Comparison of ENCODE assay signal across 9 cellular contexts in the genomic region with DNA sequence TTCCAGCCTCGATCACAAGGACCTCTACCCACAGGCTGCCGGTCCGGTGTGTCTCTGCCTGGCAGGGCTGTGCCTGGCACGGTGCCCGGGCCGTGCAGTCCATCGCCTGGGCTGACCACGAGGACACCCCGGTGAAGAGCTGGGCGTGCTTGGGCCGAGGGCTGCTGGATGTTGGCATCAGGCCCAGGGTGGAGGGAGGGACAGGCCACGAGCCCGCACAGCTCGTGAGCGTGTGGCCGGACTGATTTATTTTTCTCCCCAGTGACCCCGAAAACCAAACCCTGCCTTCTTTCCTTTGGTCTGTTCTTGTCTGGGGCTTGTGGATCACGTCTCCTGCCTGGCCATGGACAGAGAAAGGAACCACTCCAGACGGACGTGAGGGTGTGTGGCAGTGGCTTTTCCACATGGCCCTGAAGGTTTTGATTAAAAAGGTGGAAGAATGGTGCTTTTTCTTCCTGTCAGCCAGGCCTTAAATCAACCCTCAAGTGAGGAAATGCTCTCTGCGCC.
DNase-seq lines count a peak whose midpoint lies in the region; ATAC-seq, FAIRE-seq and TF ChIP-seq lines count a peak whose summit lies in the region.
"Had no signal": no experiment of that assay in that cellular context is flagged by ENCODE, and none has a peak within 500 bp of the region (broad histone marks: within the 10 kb centered on the region; RNA-seq: fewer than 3 reads in every experiment).

No MANE protein-coding gene starts in this region.

- TF ChIP-seq POLR2A in thyroid gland (IDR thresholded peaks at IDR 0.05), result no peak

- H3K4me1 ChIP-seq in SJCRH30, result peaks cover 41% of the 10 kb centered on the region
- peaks cover 11% of the 10 kb centered on the region for H3K4me1 ChIP-seq in mesodermal cell (ENCODE audit: control insufficient read depth, insufficient read depth, low read length, poor library complexity, severe bottlenecking)
- peaks cover 48 to 57% of the 10 kb centered on the region in 2 donors for H3K4me1 ChIP-seq in thyroid gland
- H3K4me1 ChIP-seq in MM.1S (ENCODE audit: low read length), result no peaks in the 10 kb centered on the region

- no peak for TF ChIP-seq CTCF in thyroid gland (IDR thresholded peaks at IDR 0.05)
- no peak for TF ChIP-seq CTCF in MM.1S (IDR thresholded peaks at IDR 0.05; ENCODE audit: low read length)

- WGBS in mesodermal cell (ENCODE audit: insufficient coverage in 2 of 2), 2 experiments, result 93 to 94% methylated on average over 19 to 20 of the region's 21 CpGs
- 4 to 25% methylated on average over 6 to 18 of the region's 21 CpGs for whole genome bisulfite sequencing in thyroid gland, 2 donors

- H3K9me2 ChIP-seq in MM.1S (replicated peaks; ENCODE audit: insufficient read depth, low read length), result no peaks in the 10 kb centered on the region

- peak overlapping the region; percentile 76; the same call in 1 of the 2 replicates for H3K27ac ChIP-seq in SJCRH30
- H3K27ac ChIP-seq in mesodermal cell (ENCODE audit: low read depth, low read length, severe bottlenecking), result peak overlapping the region; percentile 87
- H3K27ac ChIP-seq in thyroid gland, result peak overlapping the region; percentile 75 to 95 (median 95)
- H3K27ac ChIP-seq in MM.1S (ENCODE audit: low read length), result no peak overlapping the region

- peaks cover under 1% of the 10 kb centered on the region; the same call in 1 of the 2 replicates for H3F3A ChIP-seq in MM.1S (ENCODE audit: insufficient read depth, low read length)

- H3K4me3 ChIP-seq in SJCRH30 (no peak overlapping the region), mesodermal cell (ENCODE audit: extremely low read depth, insufficient read depth, low read length, poor library complexity, severe bottlenecking) (no peak overlapping the region), thyroid gland (replicated peaks in 1 of 3) (no peak overlapping the region), MM.1S (ENCODE audit: low read length) (no peak overlapping the region)

- no peaks in the 10 kb centered on the region for H4K20me1 ChIP-seq in MM.1S (ENCODE audit: insufficient read depth, low read length)

- peak; percentile 50 to 60 for DNase-seq in SJCRH30
- peak; percentile 51 for DNase-seq in fibroblast of gingiva (ENCODE audit: low read depth)
- DNase-seq in thyroid gland, result peak; percentile 98
- no peak for DNase-seq in RCC 7860 (ENCODE audit: low spot score)
- DNase-seq in MM.1S, result no peak
- DNase-seq in NCI-H2107 (lab: John Stamatoyannopoulos, UW), result no peak
- DNase-seq: SW 1271 had no signal

- no peak overlapping the region for H3K9ac ChIP-seq in MM.1S (ENCODE audit: low read length)

- H3K36me3 ChIP-seq in SJCRH30, result no peaks in the 10 kb centered on the region
- H3K36me3 ChIP-seq in mesodermal cell (ENCODE audit: control insufficient read depth, insufficient read depth, low read length), result no peaks in the 10 kb centered on the region
- H3K36me3 ChIP-seq in thyroid gland, result no peaks in the 10 kb centered on the region
- no peaks in the 10 kb centered on the region for H3K36me3 ChIP-seq in MM.1S (replicated peaks; ENCODE audit: insufficient read depth, low read length)

- no peak for ATAC-seq in GM19023 (IDR thresholded peaks at IDR 0.05; ENCODE audit: unreplicated experiment)

- FAIRE-seq in RCC 7860 (lab: Jason Lieb, UNC), result no peak

- no peak overlapping the region for H3K4me2 ChIP-seq in MM.1S (ENCODE audit: low read depth, low read length)

- H3K79me2 ChIP-seq in MM.1S (ENCODE audit: low read length), result peaks cover 57% of the 10 kb centered on the region

- H3K9me3 ChIP-seq in SJCRH30 (replicated peaks) (no peaks in the 10 kb centered on the region), mesodermal cell (ENCODE audit: control insufficient read depth, low read length) (no peaks in the 10 kb centered on the region), thyroid gland (no peaks in the 10 kb centered on the region), MM.1S (replicated peaks; ENCODE audit: insufficient read depth, low read length) (no peaks in the 10 kb centered on the region)

- H3K27me3 ChIP-seq in SJCRH30, result no peaks in the 10 kb centered on the region
- H3K27me3 ChIP-seq in thyroid gland, result no peaks in the 10 kb centered on the region
- no peaks in the 10 kb centered on the region for H3K27me3 ChIP-seq in MM.1S (replicated peaks; ENCODE audit: insufficient read depth, low read length)

- intact Hi-C loops in thyroid gland (cut with DNase I), result no loop called here

- H2AFZ ChIP-seq in MM.1S (ENCODE audit: low read length), result no peak overlapping the region

Comparison
In these comparisons a context has a peak if more than half of its experiments do, and no peak if none do; other contexts are left out.
1. DNase-seq: peak in SJCRH30 (2 of 2), fibroblast of gingiva (single experiment) and thyroid gland (2 of 2); none in RCC 7860 (single experiment), MM.1S (single experiment) and NCI-H2107 (single experiment).